8 cellular contexts compared by ENCODE assay signal in genomic region chr19:48746738-48747575, GRCh38. TPM values are rescaled to one million over a fixed set of nuclear protein-coding genes. Genes with fewer than 3 reads are reported as not detected.
DNase-seq lines count a peak whose midpoint lies in the region; ATAC-seq, FAIRE-seq and TF ChIP-seq lines count a peak whose summit lies in the region.

IZUMO1 (minus strand) TSS chr19:48746909; CDS start chr19:48745859, 1,050 bp downstream.

- H3K27ac ChIP-seq in KMS-11 (no peak within 1 kb of the TSS), endothelial cell of umbilical vein (ENCODE audit: insufficient read depth, low read depth, low read length) (peak within 1 kb of the TSS; percentile 72)

- peaks cover 8 to 22% (median 17%) of the 10 kb centered on the region in 7 donors for H3K9me3 Mint-ChIP-seq in CD14-positive monocyte
- no peaks in the 10 kb centered on the region for H3K9me3 Mint-ChIP-seq in activated CD4-positive, alpha-beta T cell treated with anti-CD3 and anti-CD28 coated beads, Interleukin-2, amount 10 ng/mL, durations not matched to agents 7 days and 5 days
- H3K9me3 Mint-ChIP-seq in memory B cell: no peaks in the 10 kb centered on the region

- peaks cover 70% of the 10 kb centered on the region for H3K27me3 ChIP-seq in KMS-11 (ENCODE audit: insufficient read depth, low read depth)
- no peaks in the 10 kb centered on the region for H3K27me3 ChIP-seq in endothelial cell of umbilical vein (ENCODE audit: control insufficient read depth in 2 of 2, insufficient read depth in 2 of 2, low read length in 2 of 2)

- no peaks in the 10 kb centered on the region for H3K79me2 ChIP-seq in KMS-11 (ENCODE audit: insufficient read depth, low read depth)
- peaks cover 19% of the 10 kb centered on the region for H3K79me2 ChIP-seq in endothelial cell of umbilical vein (ENCODE audit: control insufficient read depth, insufficient read depth, low read length)

- H3K27ac Mint-ChIP-seq in CD14-positive monocyte: peak within 1 kb of the TSS in 4 of 7 donors; percentile 45 to 61 (median 54)
- no peak within 1 kb of the TSS for H3K27ac Mint-ChIP-seq in activated CD4-positive, alpha-beta T cell treated with anti-CD3 and anti-CD28 coated beads, Interleukin-2, amount 10 ng/mL, durations not matched to agents 7 days and 5 days
- H3K27ac Mint-ChIP-seq in memory B cell: no peak within 1 kb of the TSS

- DNase-seq in CD14-positive monocyte (ENCODE audit: low spot score) (peak; percentile 64), endothelial cell of umbilical vein (ENCODE audit: low read depth, low spot score) (peak; percentile 95), memory B cell (ENCODE audit: low spot score in 2 of 2) (peak in 1 of 2 donors; percentile 38), NCI-H1105 treated with DMSO at 0.1 percent for 48 hours (lab: John Stamatoyannopoulos, UW) (no peak)
- peak; percentile 65 for DNase-seq in activated CD4-positive, alpha-beta T cell treated with anti-CD3 and anti-CD28 coated beads, Interleukin-2, amount 10 ng/mL, durations not matched to agents 7 days and 5 days
- DNase-seq in stimulated activated CD8-positive, alpha-beta memory T cell treated with anti-CD3 and anti-CD28 coated beads, Interleukin-4, amount 100 ng/mL, for 24 hours (ENCODE audit: low read depth): peak; percentile 26

- intact Hi-C loops in CD14-positive monocyte (cut with micrococcal nuclease) (no loop called here), endothelial cell of umbilical vein (cut with micrococcal nuclease) (no loop called here)

- BruUV-seq in endothelial cell of umbilical vein (replicated peaks; lab: Mats Ljungman, UMichigan): TSS peak; percentile 30

- peaks cover 37 to 70% (median 53%) of the 10 kb centered on the region in 3 donors for H3K27me3 Mint-ChIP-seq in CD14-positive monocyte (ENCODE audit: low read depth in 3 of 3)
- H3K27me3 Mint-ChIP-seq in activated CD4-positive, alpha-beta T cell treated with anti-CD3 and anti-CD28 coated beads, Interleukin-2, amount 10 ng/mL, durations not matched to agents 7 days and 5 days: peaks cover 15% of the 10 kb centered on the region
- peaks cover 28% of the 10 kb centered on the region for H3K27me3 Mint-ChIP-seq in memory B cell

- H3K9ac ChIP-seq in KMS-11 (no peak within 1 kb of the TSS; the same call in 1 of the 2 replicates), endothelial cell of umbilical vein (replicated peaks; ENCODE audit: extremely low read depth, insufficient read depth, low read length) (peak within 1 kb of the TSS; percentile 64)

- H3K4me1 Mint-ChIP-seq in CD14-positive monocyte: peaks cover 20% of the 10 kb centered on the region
- H3K4me1 Mint-ChIP-seq in activated CD4-positive, alpha-beta T cell treated with anti-CD3 and anti-CD28 coated beads, Interleukin-2, amount 10 ng/mL, durations not matched to agents 7 days and 5 days: peaks cover 19% of the 10 kb centered on the region
- H3K4me1 Mint-ChIP-seq in memory B cell: peaks cover 5% of the 10 kb centered on the region

- no peaks in the 10 kb centered on the region for H4K20me1 ChIP-seq in KMS-11 (ENCODE audit: insufficient read depth)
- H4K20me1 ChIP-seq in endothelial cell of umbilical vein (replicated peaks; ENCODE audit: control insufficient read depth, extremely low read depth, insufficient read depth, low read length): no peaks in the 10 kb centered on the region

- no peaks in the 10 kb centered on the region for H3K9me3 ChIP-seq in endothelial cell of umbilical vein (replicated peaks; ENCODE audit: control insufficient read depth, insufficient read depth, low read length)

- ATAC-seq in memory B cell (ENCODE audit: low read depth) (peak; percentile 67), HG03175 (IDR thresholded peaks at IDR 0.05; ENCODE audit: unreplicated experiment) (no peak)

- POLR2A ChIA-PET in activated CD4-positive, alpha-beta T cell treated with anti-CD3 and anti-CD28 coated beads, Interleukin-2, amount 10 ng/mL, durations not matched to agents 7 days and 5 days (lab: Charles Lee): no interaction called here
- POLR2A ChIA-PET in endothelial cell of umbilical vein (lab: Charles Lee): interaction anchor here (0.9 to 1.1 kb wide), 2 partner anchors 17 to 101 kb away, joined by 3 read pairs; partner anchors contain the start of gene CA11

- H3K4me3 Mint-ChIP-seq in CD14-positive monocyte (peak within 1 kb of the TSS; percentile 65 to 76), memory B cell (no peak within 1 kb of the TSS)
- H3K4me3 Mint-ChIP-seq in activated CD4-positive, alpha-beta T cell treated with anti-CD3 and anti-CD28 coated beads, Interleukin-2, amount 10 ng/mL, durations not matched to agents 7 days and 5 days: peak within 1 kb of the TSS; percentile 34

- peak; percentile 25 for TF ChIP-seq POLR2A in endothelial cell of umbilical vein (IDR thresholded peaks at IDR 0.05; ENCODE audit: low read depth, low read length)

- TF ChIP-seq CTCF in CD14-positive monocyte (IDR thresholded peaks at IDR 0.05): no peak
- no peak for TF ChIP-seq CTCF in KMS-11 (conservative IDR thresholded peaks at IDR 0.05; ENCODE audit: low read depth, low read length)
- TF ChIP-seq CTCF in endothelial cell of umbilical vein (IDR thresholded peaks at IDR 0.05; ENCODE audit: extremely low read depth in 1 of 2, insufficient read depth in 1 of 2, low read depth in 1 of 2, low read length in 2 of 2): no peak

- H2AFZ ChIP-seq in KMS-11 (ENCODE audit: low read depth) (peak within 1 kb of the TSS; percentile 70), endothelial cell of umbilical vein (ENCODE audit: low read depth, low read length) (peak within 1 kb of the TSS; percentile 67)

- dilution Hi-C loops in endothelial cell of umbilical vein (cut with MboI; ENCODE audit: extremely low pct_ligation_motif_present, low sequenced_read_pairs): no loop called here

- no peak within 1 kb of the TSS for H3K4me3 ChIP-seq in KMS-11 (IDR thresholded peaks at IDR 0.05; ENCODE audit: insufficient read depth, low read depth, low read length)
- peak within 1 kb of the TSS; percentile 51 to 71 (median 67) for H3K4me3 ChIP-seq in endothelial cell of umbilical vein (replicated peaks in 1 of 3; ENCODE audit: insufficient read depth in 1 of 3, low read depth in 1 of 3, low read length in 3 of 3)

- H3K4me2 ChIP-seq in KMS-11: peak within 1 kb of the TSS; percentile 29; the same call in 1 of the 2 replicates
- peak within 1 kb of the TSS; percentile 71 for H3K4me2 ChIP-seq in endothelial cell of umbilical vein (ENCODE audit: insufficient read depth, low read length)

- peak; percentile 98 for FAIRE-seq in endothelial cell of umbilical vein (lab: Jason Lieb, UNC)

- CTCF ChIA-PET in activated CD4-positive, alpha-beta T cell treated with anti-CD3 and anti-CD28 coated beads, Interleukin-2, amount 10 ng/mL, durations not matched to agents 7 days and 5 days (lab: Charles Lee): interaction anchor here (0.7 to 2.2 kb wide), 4 partner anchors 8 to 224 kb away, joined by 3 to 9 read pairs (median 4); partner anchors contain the start of gene BCAT2
- CTCF ChIA-PET in endothelial cell of umbilical vein (lab: Charles Lee): interaction anchor here (1.0 to 2.5 kb wide), 6 partner anchors 9 to 101 kb away, joined by 3 to 10 read pairs (median 5); partner anchors contain the start of gene CA11

- no peaks in the 10 kb centered on the region for H3K36me3 ChIP-seq in KMS-11 (ENCODE audit: insufficient read depth)
- H3K36me3 ChIP-seq in endothelial cell of umbilical vein (ENCODE audit: control insufficient read depth in 2 of 2, extremely low read depth in 1 of 2, insufficient read depth in 2 of 2, low read length in 2 of 2): peaks cover 0 to 3% of the 10 kb centered on the region in 2 experiments

- H3K36me3 Mint-ChIP-seq in CD14-positive monocyte (peaks cover 0 to 5% of the 10 kb centered on the region in 2 donors), memory B cell (no peaks in the 10 kb centered on the region)
- no peaks in the 10 kb centered on the region for H3K36me3 Mint-ChIP-seq in activated CD4-positive, alpha-beta T cell treated with anti-CD3 and anti-CD28 coated beads, Interleukin-2, amount 10 ng/mL, durations not matched to agents 7 days and 5 days (ENCODE audit: low read depth)

- H3K4me1 ChIP-seq in KMS-11 (ENCODE audit: low read depth, poor library complexity, severe bottlenecking) (no peaks in the 10 kb centered on the region), endothelial cell of umbilical vein (ENCODE audit: control insufficient read depth, extremely low read depth, insufficient read depth, low read length) (peaks cover 7% of the 10 kb centered on the region)

- H3K9me1 ChIP-seq in endothelial cell of umbilical vein (replicated peaks; ENCODE audit: control insufficient read depth, extremely low read depth, insufficient read depth, low read length): no peaks in the 10 kb centered on the region

TF ChIP-seq in endothelial cell of umbilical vein, 7 proteins besides CTCF, POLR2A, EP300 and RAD21:
- no peak for TF ChIP-seq FOS (IDR thresholded peaks at IDR 0.05; ENCODE audit: borderline replicate concordance, insufficient read depth, low read length)
- TF ChIP-seq POLR2AphosphoS5 (IDR thresholded peaks at IDR 0.05; ENCODE audit: insufficient read depth, low read depth, low read length): no peak
- no peak for TF ChIP-seq EZH2 (IDR thresholded peaks at IDR 0.05; ENCODE audit: borderline replicate concordance, low read depth, low read length, severe bottlenecking)
- no peak for TF ChIP-seq JUN (IDR thresholded peaks at IDR 0.05; ENCODE audit: borderline replicate concordance, insufficient read depth, insufficient read length, low read depth)
- TF ChIP-seq GATA2 (IDR thresholded peaks at IDR 0.05; ENCODE audit: insufficient read depth, insufficient read length, low read depth, low read length): no peak
- TF ChIP-seq MAX (IDR thresholded peaks at IDR 0.05; ENCODE audit: insufficient read depth, insufficient read length): no peak
- no peak for TF ChIP-seq MYC (IDR thresholded peaks at IDR 0.05; ENCODE audit: low read depth, low read length)

RNA-seq across cellular contexts. Expression of gene IZUMO1, which starts in this region (rescaled TPM):
- polyA plus RNA-seq in CD14-positive monocyte: not detected
- under 1 TPM in 1 of 2 experiments, not detected in 1; 0.10 TPM for total RNA-seq in activated CD4-positive, alpha-beta T cell treated with anti-CD3 and anti-CD28 coated beads, Interleukin-2, amount 10 ng/mL, durations not matched to agents 7 days and 5 days
- 1.2 TPM in 2 replicates for total RNA-seq in endothelial cell of umbilical vein
- polyA plus RNA-seq in endothelial cell of umbilical vein: 0.18 and 0.35 TPM in 2 replicates
- 0.13 TPM in 1 of 2 replicates, not detected in the other for polyA plus RNA-seq in endothelial cell of umbilical vein (2011; cell fraction: cytosol; rRNA removed)
- 1.8 and 2.2 TPM in 2 replicates for polyA plus RNA-seq in endothelial cell of umbilical vein (2011; cell fraction: nucleus; rRNA removed)
- 0.18 and 0.20 TPM in 2 replicates for polyA plus RNA-seq in endothelial cell of umbilical vein (2012)
- polyA minus RNA-seq in endothelial cell of umbilical vein: not detected in 2 replicates
- polyA minus RNA-seq in endothelial cell of umbilical vein (2011; cell fraction: cytosol; rRNA and poly(A)+ RNA removed): not detected
- polyA minus RNA-seq in endothelial cell of umbilical vein (2011; cell fraction: nucleus; rRNA and poly(A)+ RNA removed): 0.96 TPM in 1 of 2 replicates, not detected in the other

Comparison
In these comparisons a context has a peak if more than half of its experiments do, and no peak if none do; other contexts are left out.
1. Peak in DNase-seq in CD14-positive monocyte; RNA of the gene not detected or under 1 TPM.
2. Peak in DNase-seq in activated CD4-positive, alpha-beta T cell treated with anti-CD3 and anti-CD28 coated beads, Interleukin-2, amount 10 ng/mL, durations not matched to agents 7 days and 5 days; RNA of the gene not detected or under 1 TPM.
3. H3K27ac Mint-ChIP-seq: peak in CD14-positive monocyte (4 of 7); none in activated CD4-positive, alpha-beta T cell treated with anti-CD3 and anti-CD28 coated beads, Interleukin-2, amount 10 ng/mL, durations not matched to agents 7 days and 5 days (single experiment) and memory B cell (single experiment).